In the genomic region with DNA sequence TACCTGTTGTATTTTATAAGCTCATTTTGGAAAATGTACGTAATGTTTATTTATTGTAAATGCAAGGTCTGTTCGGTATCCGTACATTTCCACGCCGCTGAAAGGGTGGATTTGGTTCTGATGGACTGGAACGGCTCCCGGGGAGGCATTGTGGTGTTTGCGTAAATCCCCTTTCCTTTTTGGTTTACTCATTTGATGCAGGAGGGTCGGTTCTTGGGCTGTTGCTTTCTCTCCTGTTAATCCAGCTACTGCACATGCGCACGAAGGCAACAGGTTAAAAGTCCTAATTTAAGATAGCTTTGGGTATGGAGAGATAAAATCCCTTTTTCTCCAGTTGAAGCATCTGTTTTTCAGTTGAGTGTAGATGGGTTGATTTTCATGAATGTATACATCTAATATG, we compare ENCODE assay signal across 22 cellular contexts.
"Had no signal": no experiment of that assay in that cellular context is flagged by ENCODE, and none has a peak within 500 bp of the region (broad histone marks: within the 10 kb centered on the region; RNA-seq: fewer than 3 reads in every experiment).

No MANE protein-coding gene starts in this region.

- H3K36me3 Mint-ChIP-seq: activated CD8-positive, alpha-beta memory T cell treated with anti-CD3 and anti-CD28 coated beads, Interleukin-2, amount 10 ng/mL, durations not matched to agents 7 days and 5 days; activated naive CD8-positive, alpha-beta T cell treated with anti-CD3 and anti-CD28 coated beads, Interleukin-2, amount 10 ng/mL, durations not matched to agents 7 days and 5 days; immature natural killer cell had no signal

- H3K9me3 ChIP-seq: gastrocnemius medialis, heart left ventricle, neutrophil, sigmoid colon had no signal

- DNase-seq: activated CD4-positive, alpha-beta memory T cell treated with anti-CD3 and anti-CD28 coated beads, Interleukin-2, amount 10 ng/mL, durations not matched to agents 7 days and 5 days; activated CD4-positive, alpha-beta T cell treated with anti-CD3 and anti-CD28 coated beads for 36 hours; activated CD8-positive, alpha-beta memory T cell treated with anti-CD3 and anti-CD28 coated beads, Interleukin-2, amount 10 ng/mL, durations not matched to agents 7 days and 5 days; activated naive CD4-positive, alpha-beta T cell treated with Interleukin-2 at 50 U/mL for 16 hours; activated naive CD8-positive, alpha-beta T cell treated with anti-CD3 and anti-CD28 coated beads, Interleukin-2, amount 10 ng/mL, durations not matched to agents 7 days and 5 days; amygdala; brain microvascular endothelial cell; central memory CD4-positive, alpha-beta T cell; dorsolateral prefrontal cortex; erythroblast; gastrocnemius medialis; heart left ventricle; immature natural killer cell; sigmoid colon; stimulated activated CD4-positive, alpha-beta T cell treated with anti-CD3 and anti-CD28 coated beads, Interleukin-4, amount 100 ng/mL, for 4 hours; stimulated activated naive CD4-positive, alpha-beta T cell had no signal

- FAIRE-seq: colon, endometrium had no signal

- H3K27me3 Mint-ChIP-seq: activated CD4-positive, alpha-beta memory T cell treated with anti-CD3 and anti-CD28 coated beads, Interleukin-2, amount 10 ng/mL, durations not matched to agents 7 days and 5 days; activated CD4-positive, alpha-beta T cell treated with anti-CD3 and anti-CD28 coated beads for 36 hours; activated CD8-positive, alpha-beta memory T cell treated with anti-CD3 and anti-CD28 coated beads, Interleukin-2, amount 10 ng/mL, durations not matched to agents 7 days and 5 days; activated naive CD8-positive, alpha-beta T cell treated with anti-CD3 and anti-CD28 coated beads, Interleukin-2, amount 10 ng/mL, durations not matched to agents 7 days and 5 days; memory B cell had no signal

- H2AFZ ChIP-seq: parathyroid adenoma had no signal

- H3K9me3 Mint-ChIP-seq: activated CD4-positive, alpha-beta memory T cell treated with anti-CD3 and anti-CD28 coated beads, Interleukin-2, amount 10 ng/mL, durations not matched to agents 7 days and 5 days; activated naive CD8-positive, alpha-beta T cell treated with anti-CD3 and anti-CD28 coated beads, Interleukin-2, amount 10 ng/mL, durations not matched to agents 7 days and 5 days; activated T-helper 2 cell treated with anti-CD3 and anti-CD28 coated beads, Interferon-gamma antibody, Interleukin-2, Interleukin-4, amounts not matched to agents 10 μg/mL and 5 μg/mL and 100 μg/mL, durations not matched to agents 14 hours and 24 hours and 36 hours; immature natural killer cell; memory B cell had no signal

- H3K4me1 ChIP-seq: heart left ventricle, parathyroid adenoma, sigmoid colon had no signal

- H3K27ac ChIP-seq: brain microvascular endothelial cell, dorsolateral prefrontal cortex, gastrocnemius medialis, heart left ventricle, neutrophil, parathyroid adenoma, sigmoid colon had no signal

- H3K4me3 ChIP-seq: dorsolateral prefrontal cortex, gastrocnemius medialis, heart left ventricle, sigmoid colon had no signal

- H3K4me1 Mint-ChIP-seq: activated CD4-positive, alpha-beta memory T cell treated with anti-CD3 and anti-CD28 coated beads, Interleukin-2, amount 10 ng/mL, durations not matched to agents 7 days and 5 days; activated CD4-positive, alpha-beta T cell treated with anti-CD3 and anti-CD28 coated beads for 36 hours; immature natural killer cell had no signal

- H3K27ac Mint-ChIP-seq: activated CD4-positive, alpha-beta memory T cell treated with anti-CD3 and anti-CD28 coated beads, Interleukin-2, amount 10 ng/mL, durations not matched to agents 7 days and 5 days; activated CD4-positive, alpha-beta T cell treated with anti-CD3 and anti-CD28 coated beads for 36 hours; activated CD8-positive, alpha-beta memory T cell treated with anti-CD3 and anti-CD28 coated beads, Interleukin-2, amount 10 ng/mL, durations not matched to agents 7 days and 5 days; activated naive CD8-positive, alpha-beta T cell treated with anti-CD3 and anti-CD28 coated beads, Interleukin-2, amount 10 ng/mL, durations not matched to agents 7 days and 5 days; activated T-helper 2 cell treated with anti-CD3 and anti-CD28 coated beads, Interferon-gamma antibody, Interleukin-2, Interleukin-4, amounts not matched to agents 10 μg/mL and 5 μg/mL and 100 μg/mL, durations not matched to agents 14 hours and 24 hours and 36 hours; immature natural killer cell; memory B cell had no signal

- H3K4me3 Mint-ChIP-seq: activated CD4-positive, alpha-beta memory T cell treated with anti-CD3 and anti-CD28 coated beads, Interleukin-2, amount 10 ng/mL, durations not matched to agents 7 days and 5 days; activated CD4-positive, alpha-beta T cell treated with anti-CD3 and anti-CD28 coated beads for 36 hours; activated CD8-positive, alpha-beta memory T cell treated with anti-CD3 and anti-CD28 coated beads, Interleukin-2, amount 10 ng/mL, durations not matched to agents 7 days and 5 days; activated naive CD8-positive, alpha-beta T cell treated with anti-CD3 and anti-CD28 coated beads, Interleukin-2, amount 10 ng/mL, durations not matched to agents 7 days and 5 days; immature natural killer cell; memory B cell had no signal

- H3K27me3 ChIP-seq: brain microvascular endothelial cell, dorsolateral prefrontal cortex, gastrocnemius medialis, heart left ventricle, neutrophil, sigmoid colon had no signal

- H3K36me3 ChIP-seq: brain microvascular endothelial cell, gastrocnemius medialis, heart left ventricle, neutrophil, sigmoid colon had no signal

- H3K79me2 ChIP-seq: parathyroid adenoma had no signal

- H3K9ac ChIP-seq: parathyroid adenoma had no signal
